25 cellular contexts compared by ENCODE assay signal in genomic region chr5:98460536-98460935, GRCh38.
"Had no signal": no experiment of that assay in that cellular context is flagged by ENCODE, and none has a peak within 500 bp of the region (broad histone marks: within the 10 kb centered on the region; RNA-seq: fewer than 3 reads in every experiment).

No MANE protein-coding gene starts in this region.

- H3K9me3 ChIP-seq: adrenal gland, ascending aorta, gastroesophageal sphincter, psoas muscle, right atrium auricular region, upper lobe of left lung had no signal

- H3K4me3 ChIP-seq: adrenal gland, ascending aorta, gastroesophageal sphincter, psoas muscle, right atrium auricular region, upper lobe of left lung had no signal

- H3K4me1 ChIP-seq: adrenal gland, ascending aorta, psoas muscle, right atrium auricular region had no signal

- ATAC-seq: activated naive CD4-positive, alpha-beta T cell treated with anti-CD3 and anti-CD28 coated beads, Interleukin-2, amount 50 U/mL, for 72 hours; gastroesophageal sphincter; left ventricle myocardium superior; natural killer cell; psoas muscle; stimulated activated naive CD8-positive, alpha-beta T cell treated with anti-CD3 and anti-CD28 coated beads, Interleukin-15, Interleukin-2, amounts not matched to agents 100 U/mL and 50 U/mL, for 24 hours; WTC11 had no signal

- H3K27me3 ChIP-seq: adrenal gland, ascending aorta, brain microvascular endothelial cell, gastroesophageal sphincter, right atrium auricular region, upper lobe of left lung had no signal

- DNase-seq: activated gamma-delta T cell treated with Interleukin-2 at 50 U/mL for 16 hours; activated T-cell treated with anti-CD3 and anti-CD28 coated beads, Interleukin-2, amount 50 U/mL, for 1 hour; adrenal gland; brain microvascular endothelial cell; central memory CD4-positive, alpha-beta T cell; dermis blood vessel endothelial cell; effector CD8-positive, alpha-beta T cell; erythroblast; head of caudate nucleus; hypothalamus; left ventricle myocardium superior; mammary epithelial cell; midbrain; natural killer cell; psoas muscle; stimulated activated CD4-positive, alpha-beta T cell treated with anti-CD3 and anti-CD28 coated beads, Interleukin-12 subunit alpha, Interleukin-12 subunit beta, amount 100 ng/mL, for 4 hours; stimulated activated CD4-positive, alpha-beta T cell treated with anti-CD3 and anti-CD28 coated beads, Interleukin-4, amount 100 ng/mL, for 4 hours; stimulated activated naive CD8-positive, alpha-beta T cell treated with anti-CD3 and anti-CD28 coated beads, Interleukin-15, Interleukin-2, amounts not matched to agents 100 U/mL and 50 U/mL, for 24 hours; T-helper 9 cell; upper lobe of left lung had no signal

- H3K36me3 ChIP-seq: adrenal gland, ascending aorta, brain microvascular endothelial cell, gastroesophageal sphincter, right atrium auricular region, upper lobe of left lung had no signal
